ENCODE assay signal across 17 cellular contexts in genomic region chr7:130845581-130846085, GRCh38.
DNase-seq lines count a peak whose midpoint lies in the region; ATAC-seq and TF ChIP-seq lines count a peak whose summit lies in the region.
"Had no signal": no experiment of that assay in that cellular context is flagged by ENCODE, and none has a peak within 500 bp of the region (broad histone marks: within the 10 kb centered on the region; RNA-seq: fewer than 3 reads in every experiment).

No MANE protein-coding gene starts in this region.

- in situ Hi-C loops in brain microvascular endothelial cell (cut with HindIII; ENCODE audit: low pct_ligation_motif_present, low sequenced_read_pairs): no loop called here

- no peaks in the 10 kb centered on the region for H3K9me3 ChIP-seq in mesenchymal stem cell (ENCODE audit: control insufficient read depth, low read length)

- TF ChIP-seq EP300 in Ishikawa (IDR thresholded peaks at IDR 0.05; ENCODE audit: borderline replicate concordance): no peak

- no peak for TF ChIP-seq CTCF in AG09319 (IDR thresholded peaks at IDR 0.05; ENCODE audit: low read depth, low read length)
- no peak for TF ChIP-seq CTCF in brain microvascular endothelial cell (IDR thresholded peaks at IDR 0.05; ENCODE audit: low read depth, low read length, missing control alignments)

- no peaks in the 10 kb centered on the region for H3K36me3 ChIP-seq in brain microvascular endothelial cell (replicated peaks)
- no peaks in the 10 kb centered on the region for H3K36me3 ChIP-seq in mesenchymal stem cell (ENCODE audit: control insufficient read depth in 1 of 2, insufficient read depth in 2 of 2, low read depth in 1 of 2, low read length in 2 of 2)

- peak overlapping the region; percentile 0 to 91 for H3K18ac ChIP-seq in mesenchymal stem cell (ENCODE audit: low read depth in 1 of 2, low read length in 2 of 2)

- H3K4me2 ChIP-seq in mesenchymal stem cell (ENCODE audit: low read length, poor library complexity, severe bottlenecking): no peak overlapping the region

- H2BK5ac ChIP-seq in mesenchymal stem cell (ENCODE audit: low read depth, low read length, poor library complexity, severe bottlenecking): no peak overlapping the region

- no peak for ATAC-seq in HG02852 (IDR thresholded peaks at IDR 0.05; ENCODE audit: unreplicated experiment)
- ATAC-seq in stimulated activated effector memory CD8-positive, alpha-beta T cell treated with anti-CD3 and anti-CD28 coated beads, Interleukin-12 subunit alpha, Interleukin-12 subunit beta, amount 100 ng/mL, for 72 hours: no peak
- ATAC-seq: activated CD8-positive, alpha-beta memory T cell treated with anti-CD3 and anti-CD28 coated beads, Interleukin-2, amount 10 ng/mL, durations not matched to agents 7 days and 5 days; stimulated activated naive CD8-positive, alpha-beta T cell treated with anti-CD3 and anti-CD28 coated beads, Interleukin-15, Interleukin-2, amounts not matched to agents 100 U/mL and 50 U/mL, for 24 hours had no signal

- H3K9ac ChIP-seq in mesenchymal stem cell (ENCODE audit: low read length): peak overlapping the region; percentile 88

- no peaks in the 10 kb centered on the region for H3K9me3 Mint-ChIP-seq in stimulated activated effector memory CD8-positive, alpha-beta T cell treated with anti-CD3 and anti-CD28 coated beads, Interleukin-12 subunit alpha, Interleukin-12 subunit beta, amount 100 ng/mL, for 72 hours
- H3K9me3 Mint-ChIP-seq: CD4-positive, alpha-beta T cell; immature natural killer cell; nephron; T-helper 1 cell treated with Interleukin-12 subunit alpha and Interleukin-12 subunit beta and Interleukin-4 antibody, amounts not matched to agents 30 μg/mL and 1 μg/mL, for 36 hours had no signal

- no peak overlapping the region for H3K4me3 Mint-ChIP-seq in stimulated activated effector memory CD8-positive, alpha-beta T cell treated with anti-CD3 and anti-CD28 coated beads, Interleukin-12 subunit alpha, Interleukin-12 subunit beta, amount 100 ng/mL, for 72 hours
- H3K4me3 Mint-ChIP-seq: activated CD8-positive, alpha-beta memory T cell treated with anti-CD3 and anti-CD28 coated beads, Interleukin-2, amount 10 ng/mL, durations not matched to agents 7 days and 5 days; CD4-positive, alpha-beta T cell; immature natural killer cell; nephron; T-helper 1 cell treated with Interleukin-12 subunit alpha and Interleukin-12 subunit beta and Interleukin-4 antibody, amounts not matched to agents 30 μg/mL and 1 μg/mL, for 36 hours had no signal

- H3K14ac ChIP-seq in mesenchymal stem cell (ENCODE audit: low read length in 2 of 2): no peak overlapping the region

- 29% methylated on average over 5 of the region's 11 CpGs for WGBS in mesenchymal stem cell

- peak overlapping the region in 1 of 2 experiments; percentile 77 for H3K4ac ChIP-seq in mesenchymal stem cell (ENCODE audit: low read depth in 1 of 2, low read length in 2 of 2)

- H3K27ac ChIP-seq in brain microvascular endothelial cell: peak overlapping the region; percentile 61
- H3K27ac ChIP-seq in mesenchymal stem cell (ENCODE audit: low read length, poor library complexity, severe bottlenecking): peak overlapping the region; percentile 31

- peak overlapping the region; percentile 9 for H4K8ac ChIP-seq in mesenchymal stem cell (ENCODE audit: low read length)

- peak; percentile 62 for DNase-seq in AG09319 (ENCODE audit: extremely low read depth, low read depth)
- DNase-seq in brain microvascular endothelial cell: peak; percentile 80
- DNase-seq in mesenchymal stem cell: peak; percentile 67
- DNase-seq in D341Med (ENCODE audit: low spot score): no peak
- no peak for DNase-seq in activated CD4-positive, CD25-positive, alpha-beta regulatory T cell (lab: John Stamatoyannopoulos, UW)
- no peak for DNase-seq in stimulated activated effector memory CD8-positive, alpha-beta T cell treated with anti-CD3 and anti-CD28 coated beads, Interleukin-12 subunit alpha, Interleukin-12 subunit beta, amount 100 ng/mL, for 72 hours (ENCODE audit: low spot score in 2 of 2)
- DNase-seq: activated CD8-positive, alpha-beta memory T cell treated with anti-CD3 and anti-CD28 coated beads, Interleukin-2, amount 10 ng/mL, durations not matched to agents 7 days and 5 days; amygdala; CD4-positive, alpha-beta T cell; immature natural killer cell; NCI-H1105; NCI-H82; stimulated activated naive CD8-positive, alpha-beta T cell treated with anti-CD3 and anti-CD28 coated beads, Interleukin-15, Interleukin-2, amounts not matched to agents 100 U/mL and 50 U/mL, for 24 hours had no signal

- H3K23ac ChIP-seq in mesenchymal stem cell (ENCODE audit: low read length in 2 of 2): no peak overlapping the region

- H3K4me3 ChIP-seq in brain microvascular endothelial cell (ENCODE audit: low read depth, low read length) (no peak overlapping the region), mesenchymal stem cell (ENCODE audit: insufficient read depth in 1 of 2, low read depth in 1 of 2, low read length in 2 of 2) (peak overlapping the region in 1 of 2 experiments; percentile 34)

- H3K36me3 Mint-ChIP-seq in stimulated activated effector memory CD8-positive, alpha-beta T cell treated with anti-CD3 and anti-CD28 coated beads, Interleukin-12 subunit alpha, Interleukin-12 subunit beta, amount 100 ng/mL, for 72 hours: peaks cover 11% of the 10 kb centered on the region
- H3K36me3 Mint-ChIP-seq: activated CD8-positive, alpha-beta memory T cell treated with anti-CD3 and anti-CD28 coated beads, Interleukin-2, amount 10 ng/mL, durations not matched to agents 7 days and 5 days; immature natural killer cell had no signal

- no peak overlapping the region for H2BK120ac ChIP-seq in mesenchymal stem cell (ENCODE audit: low read depth, low read length)

- H4K91ac ChIP-seq in mesenchymal stem cell (ENCODE audit: low read length): no peak overlapping the region

- TF ChIP-seq RAD21 in Ishikawa (IDR thresholded peaks at IDR 0.05; ENCODE audit: low read depth): no peak

- peak overlapping the region; percentile 9 for H2AK5ac ChIP-seq in mesenchymal stem cell (ENCODE audit: low read length, severe bottlenecking)

- H3K79me1 ChIP-seq in mesenchymal stem cell (replicated peaks; ENCODE audit: low read length, poor library complexity, severe bottlenecking): no peaks in the 10 kb centered on the region

- H2BK15ac ChIP-seq in mesenchymal stem cell (ENCODE audit: low read depth, poor library complexity, severe bottlenecking): no peak overlapping the region

- no peaks in the 10 kb centered on the region for H3K27me3 ChIP-seq in brain microvascular endothelial cell (replicated peaks)
- H3K27me3 ChIP-seq in mesenchymal stem cell (ENCODE audit: control insufficient read depth in 1 of 2, insufficient read depth in 1 of 2, low read length in 2 of 2): no peaks in the 10 kb centered on the region

- H3K4me1 Mint-ChIP-seq in stimulated activated effector memory CD8-positive, alpha-beta T cell treated with anti-CD3 and anti-CD28 coated beads, Interleukin-12 subunit alpha, Interleukin-12 subunit beta, amount 100 ng/mL, for 72 hours: peaks cover 14% of the 10 kb centered on the region

- H2BK12ac ChIP-seq in mesenchymal stem cell (ENCODE audit: low read length in 2 of 2): peak overlapping the region in 1 of 2 experiments; percentile 89

- H3K4me1 ChIP-seq in mesenchymal stem cell (ENCODE audit: control insufficient read depth, insufficient read depth, low read depth, low read length): peaks cover 8% of the 10 kb centered on the region

- H2AFZ ChIP-seq in mesenchymal stem cell (ENCODE audit: low read depth, low read length): no peak overlapping the region

- H3K27ac Mint-ChIP-seq in stimulated activated effector memory CD8-positive, alpha-beta T cell treated with anti-CD3 and anti-CD28 coated beads, Interleukin-12 subunit alpha, Interleukin-12 subunit beta, amount 100 ng/mL, for 72 hours: no peak overlapping the region
- H3K27ac Mint-ChIP-seq: activated CD8-positive, alpha-beta memory T cell treated with anti-CD3 and anti-CD28 coated beads, Interleukin-2, amount 10 ng/mL, durations not matched to agents 7 days and 5 days; CD4-positive, alpha-beta T cell; immature natural killer cell; nephron; T-helper 1 cell treated with Interleukin-12 subunit alpha and Interleukin-12 subunit beta and Interleukin-4 antibody, amounts not matched to agents 30 μg/mL and 1 μg/mL, for 36 hours had no signal

TF ChIP-seq in Ishikawa, 13 proteins besides CTCF, POLR2A, EP300 and RAD21:
- no peak for TF ChIP-seq FOXM1 (IDR thresholded peaks at IDR 0.05; ENCODE audit: borderline replicate concordance, low read depth)
- TF ChIP-seq ZBTB7A (IDR thresholded peaks at IDR 0.05; ENCODE audit: low read depth): no peak
- no peak for TF ChIP-seq YY1 (IDR thresholded peaks at IDR 0.05; ENCODE audit: low read depth)
- TF ChIP-seq EGR1 (IDR thresholded peaks at IDR 0.05): peak; percentile 62; the same call in 1 of the 2 replicates
- no peak for TF ChIP-seq USF1 (IDR thresholded peaks at IDR 0.05)
- TF ChIP-seq CEBPB (IDR thresholded peaks at IDR 0.05): no peak

Comparison
In these comparisons a context has a peak if more than half of its experiments do, and no peak if none do; other contexts are left out.
1. DNase-seq: peak in AG09319 (single experiment), brain microvascular endothelial cell (single experiment) and mesenchymal stem cell (single experiment); none in D341Med (single experiment), activated CD4-positive, CD25-positive, alpha-beta regulatory T cell (0 of 4) and stimulated activated effector memory CD8-positive, alpha-beta T cell treated with anti-CD3 and anti-CD28 coated beads, Interleukin-12 subunit alpha, Interleukin-12 subunit beta, amount 100 ng/mL, for 72 hours (0 of 2).